ENCODE assay signal across 30 cellular contexts in the genomic region with DNA sequence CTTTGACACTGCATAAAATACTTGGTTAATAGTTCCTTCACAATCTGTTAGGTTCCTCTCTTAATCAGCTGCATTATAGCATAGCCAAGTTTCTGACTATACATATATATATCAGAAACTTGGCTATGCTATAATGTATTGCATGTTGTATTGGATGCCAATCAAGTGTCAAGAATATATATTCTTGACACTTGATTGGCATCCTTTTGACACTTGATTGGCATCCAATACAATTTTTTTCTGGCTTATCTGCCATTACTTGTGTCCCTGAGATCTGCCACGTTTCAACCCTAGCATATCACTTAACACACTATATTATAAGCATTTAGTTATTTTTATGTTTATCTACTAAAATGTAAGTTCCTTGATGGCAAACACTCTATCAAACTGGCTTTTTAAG.
"Had no signal": no experiment of that assay in that cellular context is flagged by ENCODE, and none has a peak within 500 bp of the region (broad histone marks: within the 10 kb centered on the region; RNA-seq: fewer than 3 reads in every experiment).

No MANE protein-coding gene starts in this region.

- H3K36me3 ChIP-seq: adrenal gland, ascending aorta, brain microvascular endothelial cell, breast epithelium, cardiac muscle cell had no signal

- H3K27ac ChIP-seq: adrenal gland, ascending aorta, body of pancreas, brain microvascular endothelial cell, breast epithelium, cardiac muscle cell had no signal

- H3K9me3 ChIP-seq: adrenal gland, ascending aorta, body of pancreas, breast epithelium had no signal

- H3K27me3 ChIP-seq: adrenal gland, ascending aorta, brain microvascular endothelial cell, breast epithelium, cardiac muscle cell had no signal

- DNase-seq: activated effector memory CD4-positive, alpha-beta T cell treated with anti-CD3 and anti-CD28 coated beads, Interleukin-2, amount 50 U/mL, for 16 hours; activated effector memory CD4-positive, alpha-beta T cell treated with Interleukin-2 at 50 U/mL for 16 hours; activated gamma-delta T cell; activated gamma-delta T cell treated with Interleukin-2 at 50 U/mL for 16 hours; activated naive CD4-positive, alpha-beta T cell; activated naive CD4-positive, alpha-beta T cell treated with anti-CD3 and anti-CD28 coated beads for 36 hours; activated naive CD4-positive, alpha-beta T cell treated with anti-CD3 and anti-CD28 coated beads, Interleukin-2, amount 10 ng/mL, durations not matched to agents 7 days and 5 days; activated naive CD4-positive, alpha-beta T cell treated with anti-CD3 and anti-CD28 coated beads, Interleukin-2, amount 50 U/mL, for 16 hours; activated naive CD4-positive, alpha-beta T cell treated with Interleukin-2 at 50 U/mL for 16 hours; activated naive CD8-positive, alpha-beta T cell treated with anti-CD3 and anti-CD28 coated beads for 36 hours; activated naive CD8-positive, alpha-beta T cell treated with anti-CD3 and anti-CD28 coated beads, Interleukin-2, amount 10 ng/mL, durations not matched to agents 7 days and 5 days; activated naive CD8-positive, alpha-beta T cell treated with anti-CD3 and anti-CD28 coated beads, Interleukin-2, amount 50 U/mL, for 24 hours; activated T-cell treated with anti-CD3 and anti-CD28 coated beads, Interleukin-2, amount 50 U/mL, for 1 hour; activated T-cell treated with anti-CD3 and anti-CD28 coated beads, Interleukin-2, amount 50 U/mL, for 24 hours; activated T-cell treated with anti-CD3 and anti-CD28 coated beads, Interleukin-2, amount 50 U/mL, for 4 hours; activated T-cell treated with anti-CD3 and anti-CD28 coated beads, Interleukin-2, amount 50 U/mL, for 48 hours; activated T-cell treated with anti-CD3 and anti-CD28 coated beads, Interleukin-2, amount 50 U/mL, for 72 hours; adrenal gland; amniotic stem cell; amygdala; anterior cingulate cortex; aorta; body of pancreas; brain microvascular endothelial cell; caudate nucleus; central memory CD4-positive, alpha-beta T cell; cerebellar nuclear complex had no signal

- H3K4me3 ChIP-seq: adrenal gland, ascending aorta, body of pancreas, breast epithelium, cardiac muscle cell had no signal
